In the genomic region with DNA sequence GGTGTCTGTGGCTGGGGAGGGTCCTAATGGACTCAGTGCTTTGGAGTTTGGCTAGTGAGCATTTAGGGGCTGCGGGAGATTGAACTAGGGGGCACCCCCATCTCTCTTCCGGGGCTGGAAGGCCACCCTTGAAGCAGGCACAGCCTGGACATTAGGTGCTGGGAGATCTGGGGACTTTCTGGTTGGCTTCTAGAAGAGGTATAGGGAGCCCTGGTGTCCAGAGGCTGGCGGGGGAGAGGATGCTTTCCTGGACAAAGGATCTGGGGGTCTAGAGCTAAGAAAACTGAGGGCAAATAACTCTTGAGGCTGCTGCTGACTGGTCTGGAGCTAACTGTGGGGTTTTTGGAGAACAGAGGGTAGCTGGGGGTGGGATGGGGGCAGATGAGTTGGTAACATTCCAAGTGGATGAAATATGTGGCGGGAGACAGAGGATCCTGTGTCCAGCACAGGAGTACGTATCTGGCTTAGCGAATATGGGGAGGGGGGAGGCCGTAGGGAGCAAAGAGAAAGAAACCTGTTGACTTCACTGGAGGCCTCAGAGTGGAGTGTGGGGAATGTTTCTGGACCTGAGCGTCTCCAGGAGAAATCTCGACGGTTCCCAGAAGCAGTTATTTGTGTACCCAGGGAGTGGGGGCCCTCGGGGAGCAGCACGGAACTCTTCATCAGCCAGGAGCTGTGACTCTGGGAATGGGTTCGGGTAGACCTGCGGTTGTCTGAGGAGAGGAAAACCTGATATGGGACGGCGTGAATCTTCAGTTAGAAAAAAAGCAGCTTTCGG, we compare ENCODE assay signal across 8 cellular contexts. TPM values are rescaled to one million over a fixed set of nuclear protein-coding genes. Genes with fewer than 3 reads are reported as not detected.
DNase-seq lines count a peak whose midpoint lies in the region; ATAC-seq and TF ChIP-seq lines count a peak whose summit lies in the region.

No MANE protein-coding gene starts in this region.

- 2 to 10% (median 9%) methylated on average over 17 of the region's 17 CpGs for WGBS in stomach, 5 donors

- peak overlapping the region; percentile 97 for H3K4me2 ChIP-seq in Loucy (ENCODE audit: low read depth, low read length, poor library complexity, severe bottlenecking)

- intact Hi-C loops in ascending aorta (cut with DNase I), result loop anchor here (10.0 kb wide), 5 partner anchors 491 to 1421 kb away; partner anchors contain the start of genes AKT2, FBL, GRIK5 and MIA
- intact Hi-C loops in stomach (cut with DNase I; ENCODE audit: low total_unique reads), result loop anchor here (10.0 kb wide), 1 partner anchor 49 kb away; the partner anchor contains the start of gene CCDC97

- H3K9me3 ChIP-seq in Loucy (ENCODE audit: insufficient read depth, low read depth, low read length) (no peaks in the 10 kb centered on the region), ascending aorta (no peaks in the 10 kb centered on the region), stomach (no peaks in the 10 kb centered on the region)

- H3K9me2 ChIP-seq in Loucy (replicated peaks; ENCODE audit: low read depth, low read length), result no peaks in the 10 kb centered on the region

- DNase-seq in Daoy (ENCODE audit: low read depth) (peak; percentile 28), ascending aorta (ENCODE audit: low spot score in 2 of 2) (no peak), kidney glomerular epithelial cell (lab: John Stamatoyannopoulos, UW) (peak; percentile 13), stomach (peak; percentile 27)

- TF ChIP-seq EP300 in stomach (IDR thresholded peaks at IDR 0.05), result no peak

- H3K27me3 ChIP-seq in Loucy (ENCODE audit: insufficient read depth, low read length, poor library complexity, severe bottlenecking) (peaks cover 10% of the 10 kb centered on the region), ascending aorta (no peaks in the 10 kb centered on the region), stomach (no peaks in the 10 kb centered on the region)

- peak overlapping the region; percentile 99 for H3K9ac ChIP-seq in Loucy (ENCODE audit: low read depth, low read length, poor library complexity, severe bottlenecking)

- peaks cover 29% of the 10 kb centered on the region for H3K4me1 ChIP-seq in Loucy (ENCODE audit: insufficient read depth, low read length, poor library complexity, severe bottlenecking)
- peaks cover 9 to 22% of the 10 kb centered on the region in 2 donors for H3K4me1 ChIP-seq in ascending aorta
- peaks cover 22 to 44% (median 36%) of the 10 kb centered on the region in 4 donors for H3K4me1 ChIP-seq in stomach

- no peaks in the 10 kb centered on the region; the same call in 1 of the 2 replicates for H3F3A ChIP-seq in Loucy (ENCODE audit: low read depth)

- H2AFZ ChIP-seq in Loucy (ENCODE audit: low read length), result no peak overlapping the region

- peaks cover 54% of the 10 kb centered on the region for H4K20me1 ChIP-seq in Loucy (ENCODE audit: insufficient read depth, low read length, poor library complexity, severe bottlenecking)

- H3K4me3 ChIP-seq in Loucy (ENCODE audit: low read length, poor library complexity, severe bottlenecking), result peak overlapping the region; percentile 98
- peak overlapping the region; percentile 81 to 82 for H3K4me3 ChIP-seq in ascending aorta
- peak overlapping the region; percentile 79 to 96 (median 90) for H3K4me3 ChIP-seq in stomach

- no peak for TF ChIP-seq POLR2A in stomach (IDR thresholded peaks at IDR 0.05)

- TF ChIP-seq CTCF in Loucy (conservative IDR thresholded peaks at IDR 0.05; ENCODE audit: low read length), result no peak
- no peak for TF ChIP-seq CTCF in ascending aorta (IDR thresholded peaks at IDR 0.05)
- no peak for TF ChIP-seq CTCF in stomach (IDR thresholded peaks at IDR 0.05)

- H3K27ac ChIP-seq in ascending aorta (peak overlapping the region; percentile 94 to 97), stomach (peak overlapping the region; percentile 98 to 100 (median 99))

- peaks cover 70% of the 10 kb centered on the region for H3K79me2 ChIP-seq in Loucy (ENCODE audit: insufficient read depth, low read length)

- H3K36me3 ChIP-seq in Loucy (ENCODE audit: insufficient read depth, low read length) (peaks cover 28% of the 10 kb centered on the region), ascending aorta (peaks cover 30 to 36% of the 10 kb centered on the region in 2 donors), stomach (peaks cover 25 to 34% (median 30%) of the 10 kb centered on the region in 4 donors)

- ATAC-seq in activated CD4-positive, CD25-positive, alpha-beta regulatory T cell treated with anti-CD3 and anti-CD28 coated beads, Interleukin-2, amount 50 U/mL, for 24 hours, result no peak
- ATAC-seq in GM19455 (IDR thresholded peaks at IDR 0.05; ENCODE audit: unreplicated experiment) (no peak), GM18907 (IDR thresholded peaks at IDR 0.05; ENCODE audit: unreplicated experiment) (no peak)

RNA-seq across cellular contexts. Expression of gene HNRNPUL1, which starts 1.4 kb away (rescaled TPM):
- total RNA-seq in Daoy (2014; rRNA removed; shearing (Covaris generic)), result 148 and 172 TPM in 2 replicates
- total RNA-seq in ascending aorta, result 81.1 TPM
- 100 to 1,000 TPM in 3 of 5 donors, 10 to 100 TPM in 2; 47.8 to 319 (median 104) TPM for total RNA-seq in stomach
- polyA plus RNA-seq in stomach, result 10 to 100 TPM; 64.2 to 89.0 (median 84.0) TPM

RNA-seq across cellular contexts. Expression of gene CCDC97, which starts 44.4 kb away (rescaled TPM):
- total RNA-seq in Daoy (2014; rRNA removed; shearing (Covaris generic)), result 16.0 and 16.9 TPM in 2 replicates
- total RNA-seq in ascending aorta, result 18.4 TPM
- total RNA-seq in stomach, result 10 to 100 TPM in 3 of 5 donors, 1 to 10 TPM in 2; 2.2 to 62.6 (median 19.7) TPM
- polyA plus RNA-seq in stomach, result 10 to 100 TPM in 2 of 3 donors, 1 to 10 TPM in 1; 9.8 to 13.7 (median 13.0) TPM

RNA-seq across cellular contexts. Expression of gene AXL, which starts 46.5 kb away (rescaled TPM):
- 170 and 174 TPM in 2 replicates for total RNA-seq in Daoy (2014; rRNA removed; shearing (Covaris generic))
- total RNA-seq in ascending aorta (122 TPM), stomach (10 to 100 TPM; 14.8 to 48.7 (median 38.9) TPM)
- polyA plus RNA-seq in stomach, result 1 to 10 TPM; 6.1 to 8.4 (median 7.0) TPM

Comparison
In these comparisons a context has a peak if more than half of its experiments do, and no peak if none do; other contexts are left out.
1. DNase-seq: peak in Daoy (single experiment), kidney glomerular epithelial cell (single experiment) and stomach (single experiment); none in ascending aorta (0 of 2).
2. Peak in every context shown above with its lines, with median percentiles within 50 percentile points of each other: H3K4me3 ChIP-seq.